ENCODE assay signal across 12 cellular contexts in genomic region chr15:68526269-68526668, GRCh38. TPM values are rescaled to one million over a fixed set of nuclear protein-coding genes. Genes with fewer than 3 reads are reported as not detected.
A peak's percentile ranks its signal among the peaks of the same experiment; 100 is the strongest.
DNase-seq lines count a peak whose midpoint lies in the region; ATAC-seq and TF ChIP-seq lines count a peak whose summit lies in the region.
"Had no signal": no experiment of that assay in that cellular context is flagged by ENCODE, and none has a peak within 500 bp of the region (broad histone marks: within the 10 kb centered on the region; RNA-seq: fewer than 3 reads in every experiment).

No MANE protein-coding gene starts in this region.

- H4K8ac ChIP-seq in IMR-90 (ENCODE audit: low read depth in 2 of 2, low read length in 2 of 2): no peak overlapping the region

- dilution Hi-C loops in IMR-90 (cut with HindIII; ENCODE audit: low sequenced_read_pairs, unreplicated experiment): no loop called here

- H3K79me1 ChIP-seq in IMR-90 (ENCODE audit: low read depth in 1 of 2, low read length in 2 of 2): no peaks in the 10 kb centered on the region

- H3K4me3 ChIP-seq in IMR-90 (ENCODE audit: insufficient read depth, low read depth, low read length): no peak overlapping the region
- H3K4me3 ChIP-seq in fibroblast of lung (replicated peaks in 1 of 4; ENCODE audit: control extremely low read depth in 1 of 4, insufficient read depth in 1 of 4, low read depth in 3 of 4, low read length in 4 of 4): no peak overlapping the region
- no peak overlapping the region for H3K4me3 ChIP-seq in HAP-1
- H3K4me3 ChIP-seq: adrenal gland, left lung had no signal

- H2AK5ac ChIP-seq in IMR-90 (ENCODE audit: low read depth, low read length): no peak overlapping the region

- in situ Hi-C loops in IMR-90 (cut with MboI; ENCODE audit: low sequenced_read_pairs) (no loop called here), HAP-1 (cut with MboI; ENCODE audit: low sequenced_read_pairs) (no loop called here)

- peaks cover 3% of the 10 kb centered on the region; the same call in 1 of the 2 replicates for H3K4me1 ChIP-seq in IMR-90 (ENCODE audit: control insufficient read depth, insufficient read depth, low read length)
- peaks cover 14% of the 10 kb centered on the region for H3K4me1 ChIP-seq in fibroblast of lung (ENCODE audit: control insufficient read depth, extremely low read depth, insufficient read depth, low read length)
- H3K4me1 ChIP-seq in HAP-1: no peaks in the 10 kb centered on the region
- H3K4me1 ChIP-seq: adrenal gland, left lung had no signal

- peak; percentile 64 for ATAC-seq in GM21447 (IDR thresholded peaks at IDR 0.05; ENCODE audit: unreplicated experiment)
- peak; percentile 55; the same call in 1 of the 2 replicates for ATAC-seq in IMR-90 (ENCODE audit: low read depth)
- ATAC-seq: left lung had no signal

- POLR2A ChIA-PET in IMR-90 (lab: Charles Lee; ENCODE audit: unreplicated experiment): no interaction called here

- H3K23ac ChIP-seq in IMR-90 (ENCODE audit: low read depth, low read length): no peak overlapping the region

- H3K18ac ChIP-seq in IMR-90 (ENCODE audit: low read depth, low read length): no peak overlapping the region

- no peak overlapping the region for H2BK20ac ChIP-seq in IMR-90 (ENCODE audit: low read depth, low read length)

- no peak overlapping the region for H2BK15ac ChIP-seq in IMR-90 (ENCODE audit: low read depth, low read length)

- TF ChIP-seq RAD21 in IMR-90 (IDR thresholded peaks at IDR 0.05; ENCODE audit: low read length): no peak

- H4K20me1 ChIP-seq in IMR-90 (ENCODE audit: insufficient read depth, low read length) (no peaks in the 10 kb centered on the region), fibroblast of lung (ENCODE audit: control insufficient read depth, extremely low read depth, insufficient read depth, low read length) (no peaks in the 10 kb centered on the region)

- H3K4ac ChIP-seq in IMR-90 (ENCODE audit: low read depth, low read length): no peak overlapping the region

- no peak overlapping the region for H3K4me3 Mint-ChIP-seq in Calu3 (ENCODE audit: low read depth, unreplicated experiment)
- H3K4me3 Mint-ChIP-seq: CD4-positive, alpha-beta T cell had no signal

- H3K79me2 ChIP-seq in fibroblast of lung (ENCODE audit: control insufficient read depth, insufficient read depth, low read length): no peaks in the 10 kb centered on the region

- H2AFZ ChIP-seq in IMR-90 (replicated peaks; ENCODE audit: low read length, poor library complexity): no peak overlapping the region
- no peak overlapping the region for H2AFZ ChIP-seq in fibroblast of lung (ENCODE audit: low read length)

- no peak overlapping the region for H3K4me2 ChIP-seq in IMR-90 (ENCODE audit: low read depth, low read length)
- no peak overlapping the region for H3K4me2 ChIP-seq in fibroblast of lung (ENCODE audit: extremely low read depth, insufficient read depth, low read length)

- no peak overlapping the region for H3K9ac ChIP-seq in IMR-90 (ENCODE audit: low read depth, low read length)
- no peak overlapping the region for H3K9ac ChIP-seq in fibroblast of lung (ENCODE audit: insufficient read depth, low read length)

- H3K9me1 ChIP-seq in IMR-90 (ENCODE audit: insufficient read depth, low read length): no peaks in the 10 kb centered on the region

- no peak for TF ChIP-seq POLR2A in IMR-90 (IDR thresholded peaks at IDR 0.05; ENCODE audit: low read depth, low read length)

- H3K9me3 ChIP-seq in IMR-90 (ENCODE audit: control insufficient read depth, insufficient read depth, low read length) (peaks cover 3% of the 10 kb centered on the region; the same call in 1 of the 2 replicates), fibroblast of lung (ENCODE audit: control insufficient read depth, insufficient read depth, low read depth, low read length) (no peaks in the 10 kb centered on the region), HAP-1 (no peaks in the 10 kb centered on the region)
- H3K9me3 ChIP-seq: adrenal gland had no signal

- no peak overlapping the region for H3K56ac ChIP-seq in IMR-90 (ENCODE audit: extremely low read depth, insufficient read depth, low read length)

- H3K27me3 Mint-ChIP-seq in Calu3 (ENCODE audit: unreplicated experiment): peaks cover 78% of the 10 kb centered on the region

- intact Hi-C loops in IMR-90 (cut with micrococcal nuclease): no loop called here
- intact Hi-C loops in Calu3 (cut with micrococcal nuclease; ENCODE audit: unreplicated experiment): no loop called here

- TF ChIP-seq CTCF in IMR-90 (conservative IDR thresholded peaks at IDR 0.05; ENCODE audit: low read depth, low read length): no peak
- no peak for TF ChIP-seq CTCF in fibroblast of lung (conservative IDR thresholded peaks at IDR 0.05 in 1 of 2, IDR thresholded peaks at IDR 0.05 in 1 of 2; ENCODE audit: low read depth in 1 of 2, low read length in 2 of 2)
- TF ChIP-seq CTCF in Calu3 (IDR thresholded peaks at IDR 0.05; ENCODE audit: unreplicated experiment): no peak

- H3K9me3 Mint-ChIP-seq in Calu3 (ENCODE audit: low read depth, unreplicated experiment): no peaks in the 10 kb centered on the region

- H2AK9ac ChIP-seq in IMR-90 (replicated peaks; ENCODE audit: low read depth, low read length, poor library complexity): no peak overlapping the region

- no peak overlapping the region for H2BK5ac ChIP-seq in IMR-90 (ENCODE audit: low read depth, low read length, poor library complexity, severe bottlenecking)

- H3K36me3 ChIP-seq in IMR-90 (ENCODE audit: control insufficient read depth, insufficient read depth, low read length) (no peaks in the 10 kb centered on the region), fibroblast of lung (ENCODE audit: control insufficient read depth, insufficient read depth, low read length) (no peaks in the 10 kb centered on the region), HAP-1 (replicated peaks) (no peaks in the 10 kb centered on the region)
- H3K36me3 ChIP-seq: adrenal gland, left lung had no signal

- CTCF ChIA-PET in IMR-90 (lab: Yijun Ruan, JAX): interaction anchor here (0.8 kb wide), 1 partner anchor 24 kb away, joined by 3 read pairs; no protein-coding TSS in a partner anchor
- CTCF ChIA-PET in Calu3 (lab: Charles Lee): interaction anchor here (0.8 kb wide), 1 partner anchor 8 kb away, joined by 3 read pairs; no protein-coding TSS in a partner anchor

- no peak overlapping the region for H3K27ac ChIP-seq in IMR-90 (ENCODE audit: insufficient read depth, low read length)
- H3K27ac ChIP-seq in fibroblast of lung (ENCODE audit: insufficient read depth, low read length): no peak overlapping the region
- H3K27ac ChIP-seq: adrenal gland, left lung had no signal

- H4K91ac ChIP-seq in IMR-90 (ENCODE audit: insufficient read depth, low read depth, low read length): no peak overlapping the region

- no peak overlapping the region for H4K5ac ChIP-seq in IMR-90 (ENCODE audit: low read depth, low read length)

- H3K14ac ChIP-seq in IMR-90 (replicated peaks; ENCODE audit: low read depth, low read length): no peak overlapping the region

- no peak overlapping the region for H3K27ac Mint-ChIP-seq in Calu3 (ENCODE audit: unreplicated experiment)
- H3K27ac Mint-ChIP-seq: CD4-positive, alpha-beta T cell had no signal

- DNase-seq in EL (peak; percentile 80), IMR-90 (peak; percentile 72), fibroblast of lung (ENCODE audit: low read depth in 2 of 2) (peak; percentile 42 to 89), Calu3 (no peak), cerebellar nuclear complex (lab: John Stamatoyannopoulos, UW) (no peak), HAP-1 (ENCODE audit: low spot score in 2 of 2) (no peak), NCI-H510A treated with DMSO at 0.1 percent for 48 hours (lab: John Stamatoyannopoulos, UW) (no peak)
- DNase-seq: adrenal gland; CD4-positive, alpha-beta T cell; left lung; NCI-H1105 treated with DMSO at 0.1 percent for 48 hours had no signal

- BruUV-seq in IMR-90 (replicated peaks; lab: Mats Ljungman, UMichigan) (no TSS peak), Calu3 (replicated peaks; lab: Mats Ljungman, UMichigan) (no TSS peak)

- H3K4me1 Mint-ChIP-seq in Calu3 (ENCODE audit: low read depth, unreplicated experiment): peaks cover 11% of the 10 kb centered on the region

- H3K36me3 Mint-ChIP-seq in Calu3 (ENCODE audit: insufficient read depth, unreplicated experiment): no peaks in the 10 kb centered on the region

- H3K27me3 ChIP-seq in IMR-90 (ENCODE audit: control insufficient read depth, insufficient read depth, low read length) (no peaks in the 10 kb centered on the region), fibroblast of lung (ENCODE audit: control insufficient read depth, insufficient read depth, low read length) (no peaks in the 10 kb centered on the region), HAP-1 (ENCODE audit: low read depth) (peaks cover 26% of the 10 kb centered on the region)
- H3K27me3 ChIP-seq: adrenal gland, left lung had no signal

- H2BK120ac ChIP-seq in IMR-90 (ENCODE audit: low read depth, low read length): no peak overlapping the region

TF ChIP-seq in IMR-90, 13 proteins besides CTCF, POLR2A, EP300 and RAD21 (continues in another document):
- TF ChIP-seq USF2 (IDR thresholded peaks at IDR 0.05; ENCODE audit: low read depth, low read length): no peak
- no peak for TF ChIP-seq SMC3 (IDR thresholded peaks at IDR 0.05; ENCODE audit: low read depth, low read length)
- no peak for TF ChIP-seq MAFK (IDR thresholded peaks at IDR 0.05; ENCODE audit: low read depth, low read length)
- no peak for TF ChIP-seq ELK1 (IDR thresholded peaks at IDR 0.05; ENCODE audit: borderline replicate concordance, low read depth, low read length)

RNA-seq across cellular contexts. Expression of gene CORO2B, which starts 52.5 kb away (rescaled TPM):
- total RNA-seq in IMR-90 (2012; rRNA removed): 9.3 and 9.7 TPM in 2 replicates
- 39.3 and 43.2 TPM in 2 replicates for polyA plus RNA-seq in IMR-90 (2012; rRNA removed)
- 29.1 and 32.4 TPM in 2 replicates for polyA plus RNA-seq in IMR-90 (2012; cell fraction: cytosol; rRNA removed)
- polyA plus RNA-seq in IMR-90 (2012; cell fraction: nucleus; rRNA removed; ENCODE audit: low replicate concordance): 24.4 and 27.5 TPM in 2 replicates
- total RNA-seq in fibroblast of lung: 15.7 and 25.3 TPM in 2 replicates
- polyA plus RNA-seq in fibroblast of lung: 17.5 and 70.2 TPM in 2 replicates
- 22.1 and 70.4 TPM in 2 replicates for polyA plus RNA-seq in fibroblast of lung (2012)
- polyA minus RNA-seq in fibroblast of lung (ENCODE audit: low replicate concordance): 58.7 and 208 TPM in 2 replicates
- 0.14 and 0.15 TPM in 2 replicates for total RNA-seq in Calu3 (2022)
- total RNA-seq: CD4-positive, alpha-beta T cell had no signal

Comparison
In these comparisons a context has a peak if more than half of its experiments do, and no peak if none do; other contexts are left out.
1. DNase-seq: peak in EL (single experiment), IMR-90 (single experiment) and fibroblast of lung (2 of 2); none in Calu3 (single experiment), cerebellar nuclear complex (0 of 2), HAP-1 (0 of 2) and NCI-H510A treated with DMSO at 0.1 percent for 48 hours (single experiment).